ENCODE assay signal across 9 cellular contexts in genomic region chr15:31214158-31214863, GRCh38.
A peak's percentile ranks its signal among the peaks of the same experiment; 100 is the strongest.
DNase-seq lines count a peak whose midpoint lies in the region; ATAC-seq and TF ChIP-seq lines count a peak whose summit lies in the region.
"Had no signal": no experiment of that assay in that cellular context is flagged by ENCODE, and none has a peak within 500 bp of the region (broad histone marks: within the 10 kb centered on the region; RNA-seq: fewer than 3 reads in every experiment).

No MANE protein-coding gene starts in this region.

- H4K20me1 ChIP-seq in PC-9 (ENCODE audit: insufficient read depth) = no peaks in the 10 kb centered on the region

- POLR2A ChIA-PET in PC-9 (lab: Charles Lee; ENCODE audit: unreplicated experiment) = no interaction called here

- H3K27ac ChIP-seq in VCaP (peak overlapping the region; percentile 82), right cardiac atrium (ENCODE audit: low read length) (peak overlapping the region; percentile 53), thymus (ENCODE audit: low read depth) (peak overlapping the region; percentile 94), PC-9 (no peak overlapping the region)

- ATAC-seq in activated CD8-positive, alpha-beta memory T cell treated with anti-CD3 and anti-CD28 coated beads, Interleukin-2, amount 10 ng/mL, durations not matched to agents 7 days and 5 days = no peak
- no peak for ATAC-seq in right cardiac atrium

- intact Hi-C loops in right cardiac atrium (cut with DNase I) = loop anchor here in 3 of 4 donors (2.0 to 10.0 kb wide), 4 partner anchors 110 to 223 kb away; partner anchors contain the start of gene KLF13 (in 3 of the 3)
- intact Hi-C loops in PC-9 (cut with micrococcal nuclease; ENCODE audit: unreplicated experiment) = no loop called here

- no peaks in the 10 kb centered on the region for H3F3A ChIP-seq in PC-9 (ENCODE audit: insufficient read depth, low read depth)

- H3K27ac Mint-ChIP-seq in activated CD8-positive, alpha-beta memory T cell treated with anti-CD3 and anti-CD28 coated beads, Interleukin-2, amount 10 ng/mL, durations not matched to agents 7 days and 5 days = peak overlapping the region; percentile 81

- peaks cover 35% of the 10 kb centered on the region for H3K4me1 Mint-ChIP-seq in activated CD8-positive, alpha-beta memory T cell treated with anti-CD3 and anti-CD28 coated beads, Interleukin-2, amount 10 ng/mL, durations not matched to agents 7 days and 5 days

- no peak overlapping the region for H3K4me3 ChIP-seq in right cardiac atrium (ENCODE audit: low read length)
- peak overlapping the region; percentile 58 for H3K4me3 ChIP-seq in thymus (ENCODE audit: low read length)
- no peak overlapping the region for H3K4me3 ChIP-seq in PC-9

- no peak overlapping the region for H2AFZ ChIP-seq in PC-9

- peaks cover 6% of the 10 kb centered on the region for H3K36me3 Mint-ChIP-seq in activated CD8-positive, alpha-beta memory T cell treated with anti-CD3 and anti-CD28 coated beads, Interleukin-2, amount 10 ng/mL, durations not matched to agents 7 days and 5 days

- TF ChIP-seq CTCF in VCaP (conservative IDR thresholded peaks at IDR 0.05) (no peak), PC-9 (conservative IDR thresholded peaks at IDR 0.05) (no peak)

- no peaks in the 10 kb centered on the region for H3K79me2 ChIP-seq in PC-9 (ENCODE audit: low read depth)

- H3K4me3 Mint-ChIP-seq in activated CD8-positive, alpha-beta memory T cell treated with anti-CD3 and anti-CD28 coated beads, Interleukin-2, amount 10 ng/mL, durations not matched to agents 7 days and 5 days = peak overlapping the region; percentile 69

- H3K9me2 ChIP-seq in PC-9 (ENCODE audit: insufficient read depth) = no peaks in the 10 kb centered on the region

- H3K9me3 Mint-ChIP-seq in activated CD8-positive, alpha-beta memory T cell treated with anti-CD3 and anti-CD28 coated beads, Interleukin-2, amount 10 ng/mL, durations not matched to agents 7 days and 5 days (ENCODE audit: low read depth) = peaks cover 9% of the 10 kb centered on the region

- H3K27me3 ChIP-seq in right cardiac atrium (ENCODE audit: control insufficient read depth, insufficient read depth) = no peaks in the 10 kb centered on the region
- no peaks in the 10 kb centered on the region for H3K27me3 ChIP-seq in thymus (ENCODE audit: control insufficient read depth, insufficient read depth)
- peaks cover 11% of the 10 kb centered on the region for H3K27me3 ChIP-seq in PC-9 (ENCODE audit: insufficient read depth, low read depth)

- no TSS peak for BruUV-seq in PC-9 (replicated peaks; lab: Mats Ljungman, UMichigan)

- WGBS in right cardiac atrium = 80% methylated on average over 8 of the region's 8 CpGs
- 72% methylated on average over 8 of the region's 8 CpGs for WGBS in thymus

- CTCF ChIA-PET in activated CD8-positive, alpha-beta memory T cell treated with anti-CD3 and anti-CD28 coated beads, Interleukin-2, amount 10 ng/mL, durations not matched to agents 7 days and 5 days (lab: Charles Lee) = interaction anchor here (0.7 to 4.2 kb wide), 32 partner anchors 7 to 276 kb away, joined by 3 to 29 read pairs (median 5); partner anchors contain the start of gene KLF13
- CTCF ChIA-PET in PC-9 (lab: Charles Lee) = no interaction called here

- H3K36me3 ChIP-seq in thymus (ENCODE audit: control insufficient read depth, insufficient read depth) (no peaks in the 10 kb centered on the region), PC-9 (ENCODE audit: low read depth) (no peaks in the 10 kb centered on the region)

- H3K27me3 Mint-ChIP-seq in activated CD8-positive, alpha-beta memory T cell treated with anti-CD3 and anti-CD28 coated beads, Interleukin-2, amount 10 ng/mL, durations not matched to agents 7 days and 5 days = no peaks in the 10 kb centered on the region

- H3K4me1 ChIP-seq in right cardiac atrium (ENCODE audit: control insufficient read depth, insufficient read depth, low read length) (peaks cover 4% of the 10 kb centered on the region), thymus (ENCODE audit: control insufficient read depth, insufficient read depth, low read length) (peaks cover 41% of the 10 kb centered on the region), PC-9 (replicated peaks; ENCODE audit: insufficient read depth) (no peaks in the 10 kb centered on the region)

- no peak for DNase-seq in activated CD8-positive, alpha-beta memory T cell treated with anti-CD3 and anti-CD28 coated beads, Interleukin-2, amount 10 ng/mL, durations not matched to agents 7 days and 5 days
- no peak for DNase-seq in activated CD8-positive, alpha-beta memory T cell treated with anti-CD3 and anti-CD28 coated beads for 24 hours
- DNase-seq in right cardiac atrium = peak in 1 of 3 donors; percentile 31
- DNase-seq in central memory CD4-positive, alpha-beta T cell = no peak
- no peak for DNase-seq in iPS-NIHi11 (ENCODE audit: low spot score)
- no peak for DNase-seq in PC-9
- DNase-seq: NCI-H446 had no signal

- no peak overlapping the region for H3K4me2 ChIP-seq in PC-9

- H3K9me3 ChIP-seq in right cardiac atrium (ENCODE audit: control insufficient read depth, low read length) = no peaks in the 10 kb centered on the region
- H3K9me3 ChIP-seq in thymus (ENCODE audit: control insufficient read depth) = no peaks in the 10 kb centered on the region
- no peaks in the 10 kb centered on the region for H3K9me3 ChIP-seq in PC-9 (ENCODE audit: insufficient read depth, low read depth)
